15 cellular contexts compared by ENCODE assay signal in genomic region chr20:1935696-1936366, GRCh38. TPM values are rescaled to one million over a fixed set of nuclear protein-coding genes. Genes with fewer than 3 reads are reported as not detected.
A peak's percentile ranks its signal among the peaks of the same experiment; 100 is the strongest.
DNase-seq lines count a peak whose midpoint lies in the region; ATAC-seq, FAIRE-seq and TF ChIP-seq lines count a peak whose summit lies in the region.
"Had no signal": no experiment of that assay in that cellular context is flagged by ENCODE, and none has a peak within 500 bp of the region (broad histone marks: within the 10 kb centered on the region; RNA-seq: fewer than 3 reads in every experiment).

No MANE protein-coding gene starts in this region.

- TF ChIP-seq CTCF in upper lobe of left lung (IDR thresholded peaks at IDR 0.05): no peak

- H3K4me1 ChIP-seq in muscle layer of duodenum (ENCODE audit: control insufficient read depth in 1 of 2, insufficient read depth in 2 of 2, low read length in 2 of 2) (peaks cover 0 to 6% of the 10 kb centered on the region in 2 donors), upper lobe of left lung (peaks cover under 1 to 23% (median 8%) of the 10 kb centered on the region in 4 donors)

- no peak for TF ChIP-seq EP300 in upper lobe of left lung (IDR thresholded peaks at IDR 0.05)

- no peak for ATAC-seq in upper lobe of left lung (ENCODE audit: low FRiP score in 2 of 2)
- ATAC-seq: lower lobe of right lung had no signal

- H3K27ac ChIP-seq in muscle layer of duodenum (ENCODE audit: low read length) (peak overlapping the region; percentile 62), upper lobe of left lung (peak overlapping the region; percentile 12 to 54 (median 35))
- H3K27ac ChIP-seq: lower lobe of right lung had no signal

- 67 to 78% methylated on average over 15 of the region's 15 CpGs for WGBS in upper lobe of left lung, 2 donors

- H3K9me3 ChIP-seq in muscle layer of duodenum (ENCODE audit: control insufficient read depth in 1 of 2, low read length in 2 of 2) (no peaks in the 10 kb centered on the region), upper lobe of left lung (no peaks in the 10 kb centered on the region)
- H3K9me3 ChIP-seq: lower lobe of right lung had no signal

- FAIRE-seq in GM12892 (lab: Jason Lieb, UNC): no peak

- H3K27me3 ChIP-seq in muscle layer of duodenum (ENCODE audit: low read depth, low read length): no peaks in the 10 kb centered on the region
- H3K27me3 ChIP-seq in upper lobe of left lung: no peaks in the 10 kb centered on the region

- TF ChIP-seq POLR2A in upper lobe of left lung (IDR thresholded peaks at IDR 0.05) (no peak), GM12892 (IDR thresholded peaks at IDR 0.05; ENCODE audit: low read depth, low read length) (no peak)

- peaks cover 0 to 8% of the 10 kb centered on the region in 2 donors for H3K36me3 ChIP-seq in muscle layer of duodenum (ENCODE audit: control insufficient read depth in 1 of 2, insufficient read depth in 2 of 2, low read length in 2 of 2)
- peaks cover 0 to 21% (median 4%) of the 10 kb centered on the region in 4 donors for H3K36me3 ChIP-seq in upper lobe of left lung

- DNase-seq in activated effector memory CD4-positive, alpha-beta T cell treated with anti-CD3 and anti-CD28 coated beads, Interleukin-2, amount 50 U/mL, for 16 hours: peak; percentile 30
- no peak for DNase-seq in activated effector memory CD4-positive, alpha-beta T cell treated with Interleukin-2 at 50 U/mL for 16 hours
- DNase-seq in globus pallidus (ENCODE audit: low spot score): peak; percentile 89
- no peak for DNase-seq in upper lobe of left lung
- no peak for DNase-seq in CD1c-positive myeloid dendritic cell (ENCODE audit: extremely low spot score)
- DNase-seq in GM12892 (ENCODE audit: insufficient read length): no peak
- no peak for DNase-seq in GDM1 (lab: John Stamatoyannopoulos, UW)
- DNase-seq: ACHN; central memory CD4-positive, alpha-beta T cell; lower lobe of right lung; NCI-H1930 had no signal

- no peak overlapping the region for H3K4me3 ChIP-seq in muscle layer of duodenum (ENCODE audit: low read depth in 1 of 2, low read length in 2 of 2)
- H3K4me3 ChIP-seq in upper lobe of left lung: no peak overlapping the region
- H3K4me3 ChIP-seq: lower lobe of right lung had no signal

RNA-seq across cellular contexts. Expression of gene SIRPA, which starts 40.6 kb away (rescaled TPM):
- total RNA-seq in upper lobe of left lung: 100 to 1,000 TPM in 1 of 6 donors, 10 to 100 TPM in 5; 36.3 to 119 (median 60.4) TPM
- polyA plus RNA-seq in GM12892 (2012; ENCODE audit: missing spikeins): 4.3 TPM

RNA-seq across cellular contexts. Expression of gene PDYN, which starts 58.0 kb away (rescaled TPM):
- not detected for total RNA-seq in upper lobe of left lung
- polyA plus RNA-seq in GM12892 (2012; ENCODE audit: missing spikeins): not detected
- total RNA-seq: Daoy, lower lobe of right lung, RPMI7951, skeletal muscle tissue had no signal

Comparison
In these comparisons a context has a peak if more than half of its experiments do, and no peak if none do; other contexts are left out.
1. DNase-seq: peak in activated effector memory CD4-positive, alpha-beta T cell treated with anti-CD3 and anti-CD28 coated beads, Interleukin-2, amount 50 U/mL, for 16 hours (single experiment) and globus pallidus (single experiment); none in activated effector memory CD4-positive, alpha-beta T cell treated with Interleukin-2 at 50 U/mL for 16 hours (single experiment), upper lobe of left lung (0 of 2), CD1c-positive myeloid dendritic cell (single experiment), GM12892 (single experiment) and GDM1 (single experiment).